In genomic region chr5:161084108-161084507, GRCh38 we compare ENCODE assay signal across 28 cellular contexts.
"Had no signal": no experiment of that assay in that cellular context is flagged by ENCODE, and none has a peak within 500 bp of the region (broad histone marks: within the 10 kb centered on the region; RNA-seq: fewer than 3 reads in every experiment).

No MANE protein-coding gene starts in this region.

- H3K4me2 ChIP-seq: hepatocyte had no signal

- ATAC-seq: effector memory CD8-positive, alpha-beta T cell; esophagus mucosa; foreskin keratinocyte; gastrocnemius medialis; gastroesophageal sphincter; heart left ventricle; heart right ventricle had no signal

- H3K27ac ChIP-seq: colonic mucosa, coronary artery, dorsolateral prefrontal cortex, epithelial cell of prostate, esophagus muscularis mucosa, esophagus squamous epithelium, foreskin keratinocyte, gastrocnemius medialis, gastroesophageal sphincter, heart left ventricle, heart right ventricle, hepatocyte had no signal

- H3K4me1 ChIP-seq: colonic mucosa, esophagus muscularis mucosa, esophagus squamous epithelium, foreskin keratinocyte, gastrocnemius medialis, gastroesophageal sphincter, heart left ventricle, heart right ventricle had no signal

- H3K9me3 ChIP-seq: colonic mucosa, esophagus muscularis mucosa, esophagus squamous epithelium, gastrocnemius medialis, gastroesophageal sphincter, heart left ventricle had no signal

- H3K79me2 ChIP-seq: hepatocyte had no signal

- H2AFZ ChIP-seq: hepatocyte had no signal

- FAIRE-seq: endometrium, endothelial cell of umbilical vein, frontal cortex had no signal

- DNase-seq: colonic mucosa; cortex of kidney; dermis blood vessel endothelial cell; dorsolateral prefrontal cortex; effector CD4-positive, alpha-beta T cell; effector CD8-positive, alpha-beta T cell; effector memory CD4-positive, alpha-beta T cell; effector memory CD8-positive, alpha-beta T cell; endodermal cell; erythroblast; esophagus squamous epithelium; foreskin fibroblast; foreskin keratinocyte; foreskin melanocyte; gastrocnemius medialis; glutamatergic neuron; head of caudate nucleus; heart left ventricle; heart right ventricle had no signal

- H3K4me3 ChIP-seq: colonic mucosa, coronary artery, dorsolateral prefrontal cortex, esophagus muscularis mucosa, esophagus squamous epithelium, gastrocnemius medialis, gastroesophageal sphincter, heart left ventricle, heart right ventricle, hepatocyte had no signal

- H3K27me3 ChIP-seq: colonic mucosa, esophagus muscularis mucosa, esophagus squamous epithelium, foreskin keratinocyte, gastrocnemius medialis, gastroesophageal sphincter, heart left ventricle, heart right ventricle, hepatocyte had no signal

- H3K36me3 ChIP-seq: colonic mucosa, esophagus muscularis mucosa, esophagus squamous epithelium, gastrocnemius medialis, gastroesophageal sphincter, heart left ventricle, heart right ventricle had no signal
